Comparison of ENCODE assay signal across 14 cellular contexts in the genomic region with DNA sequence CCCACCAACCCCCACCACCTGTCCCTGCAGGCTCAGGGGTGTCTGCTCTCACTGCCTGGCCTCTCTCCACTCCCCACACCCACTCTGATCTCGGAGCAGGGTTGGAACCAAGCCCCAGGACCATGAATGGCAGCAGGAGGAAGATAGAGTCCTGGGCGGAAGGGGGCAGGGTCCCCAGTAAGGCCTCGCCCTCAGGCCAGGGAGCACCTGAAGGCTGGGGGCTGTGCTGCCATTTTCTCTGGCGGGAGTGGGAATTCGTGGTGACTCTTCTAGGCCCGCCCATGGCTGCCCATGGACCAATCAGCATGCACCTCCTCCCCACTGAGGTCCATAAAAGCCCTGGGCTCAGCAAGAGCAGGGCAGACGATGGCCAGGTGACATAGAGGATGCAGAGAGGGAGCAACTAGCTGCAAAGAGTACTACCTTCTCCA.
"Had no signal": no experiment of that assay in that cellular context is flagged by ENCODE, and none has a peak within 500 bp of the region (broad histone marks: within the 10 kb centered on the region; RNA-seq: fewer than 3 reads in every experiment).

No MANE protein-coding gene starts in this region.

- ATAC-seq: activated CD8-positive, alpha-beta T cell treated with anti-CD3 and anti-CD28 coated beads, Interleukin-2, amount 10 ng/mL, durations not matched to agents 7 days and 5 days; foreskin keratinocyte; natural killer cell treated with Interleukin-12 subunit alpha and Interleukin-12 subunit beta and Interleukin-15 and Interleukin-18, amount 100 ng/mL, for 72 hours; stimulated activated naive CD8-positive, alpha-beta T cell treated with anti-CD3 and anti-CD28 coated beads, Interleukin-15, Interleukin-2, amounts not matched to agents 100 U/mL and 50 U/mL, for 24 hours had no signal

- H3K27ac ChIP-seq: cardiac muscle cell, foreskin keratinocyte, heart right ventricle, WERI-Rb-1 had no signal

- H3K27me3 ChIP-seq: cardiac muscle cell, foreskin keratinocyte, heart right ventricle had no signal

- H3K4me1 ChIP-seq: foreskin keratinocyte, heart right ventricle had no signal

- FAIRE-seq: astrocyte, endothelial cell of umbilical vein had no signal

- H3K4me3 ChIP-seq: cardiac muscle cell, heart right ventricle had no signal

- H3K4me3 Mint-ChIP-seq: activated CD8-positive, alpha-beta T cell treated with anti-CD3 and anti-CD28 coated beads, Interleukin-2, amount 10 ng/mL, durations not matched to agents 7 days and 5 days; natural killer cell treated with Interleukin-12 subunit alpha and Interleukin-12 subunit beta and Interleukin-15 and Interleukin-18, amount 100 ng/mL, for 72 hours had no signal

- DNase-seq: activated CD4-positive, alpha-beta T cell treated with anti-CD3 and anti-CD28 coated beads for 4 hours; activated CD8-positive, alpha-beta memory T cell treated with anti-CD3 and anti-CD28 coated beads, Interleukin-2, amount 50 U/mL, for 48 hours; activated CD8-positive, alpha-beta T cell treated with anti-CD3 and anti-CD28 coated beads, Interleukin-2, amount 10 ng/mL, durations not matched to agents 7 days and 5 days; foreskin keratinocyte; heart right ventricle; stimulated activated CD4-positive, alpha-beta T cell treated with anti-CD3 and anti-CD28 coated beads, Interleukin-4, amount 100 ng/mL, for 1 hour; stimulated activated CD8-positive, alpha-beta memory T cell treated with anti-CD3 and anti-CD28 coated beads, Interleukin-4, amount 100 ng/mL, for 48 hours; stimulated activated naive CD8-positive, alpha-beta T cell treated with anti-CD3 and anti-CD28 coated beads, Interleukin-15, Interleukin-2, amounts not matched to agents 100 U/mL and 50 U/mL, for 24 hours; T-helper 1 cell; WERI-Rb-1 had no signal

- H3K36me3 Mint-ChIP-seq: natural killer cell treated with Interleukin-12 subunit alpha and Interleukin-12 subunit beta and Interleukin-15 and Interleukin-18, amount 100 ng/mL, for 72 hours had no signal

- H3K27ac Mint-ChIP-seq: activated CD8-positive, alpha-beta T cell treated with anti-CD3 and anti-CD28 coated beads, Interleukin-2, amount 10 ng/mL, durations not matched to agents 7 days and 5 days; natural killer cell treated with Interleukin-12 subunit alpha and Interleukin-12 subunit beta and Interleukin-15 and Interleukin-18, amount 100 ng/mL, for 72 hours had no signal

- H3K9me3 Mint-ChIP-seq: natural killer cell treated with Interleukin-12 subunit alpha and Interleukin-12 subunit beta and Interleukin-15 and Interleukin-18, amount 100 ng/mL, for 72 hours had no signal

- H3K36me3 ChIP-seq: cardiac muscle cell, heart right ventricle, WERI-Rb-1 had no signal

- H3K27me3 Mint-ChIP-seq: natural killer cell treated with Interleukin-12 subunit alpha and Interleukin-12 subunit beta and Interleukin-15 and Interleukin-18, amount 100 ng/mL, for 72 hours had no signal
